In genomic region chr12:57629897-57630471, GRCh38 we compare ENCODE assay signal across 26 cellular contexts. TPM values are rescaled to one million over a fixed set of nuclear protein-coding genes. Genes with fewer than 3 reads are reported as not detected.
DNase-seq lines count a peak whose midpoint lies in the region; ATAC-seq, FAIRE-seq and TF ChIP-seq lines count a peak whose summit lies in the region.
"Had no signal": no experiment of that assay in that cellular context is flagged by ENCODE, and none has a peak within 500 bp of the region (broad histone marks: within the 10 kb centered on the region; RNA-seq: fewer than 3 reads in every experiment).

No MANE protein-coding gene starts in this region.

- CTCF ChIA-PET in HepG2 (lab: Yijun Ruan, JAX; ENCODE audit: low intra/inter-chr PET ratio, low total read pairs), result no interaction called here

- DNase-seq in HepG2 (ENCODE audit: low spot score) (no peak), right lobe of liver (no peak), globus pallidus (ENCODE audit: low spot score) (peak; percentile 89), osteoblast (ENCODE audit: insufficient read length, low spot score, missing footprints) (peak; percentile 29), HFFc6 (no peak), NCI-H446 treated with DMSO at 0.1 percent for 48 hours (lab: John Stamatoyannopoulos, UW) (no peak), spleen (no peak)
- DNase-seq: activated naive CD8-positive, alpha-beta T cell treated with anti-CD3 and anti-CD28 coated beads, Interleukin-2, amount 10 ng/mL, durations not matched to agents 7 days and 5 days; DMS79 treated with DMSO at 0.1 percent for 48 hours; esophagus squamous epithelium; H9; heart right ventricle; mesenchymal stem cell; NCI-H2029 treated with DMSO at 0.1 percent for 48 hours; NCI-H510A; stimulated activated CD4-positive, alpha-beta T cell treated with anti-CD3 and anti-CD28 coated beads, Interleukin-15, amount 100 ng/mL, for 24 hours; transverse colon had no signal

- H3K27me3 ChIP-seq in HepG2 (ENCODE audit: control insufficient read depth in 1 of 2, insufficient read depth in 2 of 2, low read length in 2 of 2) (no peaks in the 10 kb centered on the region; a peak in 1 of 5 replicates), right lobe of liver (peaks cover 10 to 17% of the 10 kb centered on the region in 2 donors), osteoblast (ENCODE audit: insufficient read depth, low read length) (peaks cover 40% of the 10 kb centered on the region), spleen (replicated peaks in 1 of 7) (peaks cover 15 to 96% (median 69%) of the 10 kb centered on the region in 7 donors)

- no TSS peak for BruUV-seq in HepG2 (replicated peaks; lab: Mats Ljungman, UMichigan)

- no peaks in the 10 kb centered on the region for H3K9me3 Mint-ChIP-seq in HFFc6
- H3K9me3 Mint-ChIP-seq: activated naive CD8-positive, alpha-beta T cell treated with anti-CD3 and anti-CD28 coated beads, Interleukin-2, amount 10 ng/mL, durations not matched to agents 7 days and 5 days; CD8-positive, alpha-beta T cell; H9; natural killer cell treated with Interleukin-12 subunit alpha and Interleukin-12 subunit beta and Interleukin-15 and Interleukin-18, amount 100 ng/mL, for 72 hours; stimulated activated memory B cell treated with anti-CD40 and anti-IgM and Interleukin-4, amounts not matched to agents 10 μg/mL and 1 μg/mL and 100 μg/mL, for 72 hours; T-cell had no signal

- intact Hi-C loops in HepG2 (cut with micrococcal nuclease; ENCODE audit: unreplicated experiment), result no loop called here
- intact Hi-C loops in right lobe of liver (cut with DNase I), result no loop called here
- intact Hi-C loops in spleen (cut with DNase I; ENCODE audit: low total_unique reads), result no loop called here

- H2AFZ ChIP-seq in HepG2 (ENCODE audit: low read length), result no peak overlapping the region
- H2AFZ ChIP-seq in osteoblast (ENCODE audit: low read length), result no peak overlapping the region

- no peak for ATAC-seq in HepG2
- ATAC-seq in right lobe of liver, result no peak
- ATAC-seq in GM21529 (IDR thresholded peaks at IDR 0.05; ENCODE audit: unreplicated experiment), result no peak
- ATAC-seq: CD8-positive, alpha-beta T cell; heart right ventricle; natural killer cell treated with Interleukin-12 subunit alpha and Interleukin-12 subunit beta and Interleukin-15 and Interleukin-18, amount 100 ng/mL, for 72 hours; stimulated activated memory B cell treated with anti-CD40 and anti-IgM and Interleukin-4, amounts not matched to agents 10 μg/mL and 1 μg/mL and 100 μg/mL, for 72 hours; T-cell had no signal

- no peak for TF ChIP-seq RAD21 in HepG2 (CRISPR knock-in tag; IDR thresholded peaks at IDR 0.05)

- H3K27ac Mint-ChIP-seq in HFFc6, result no peak overlapping the region
- H3K27ac Mint-ChIP-seq: activated naive CD8-positive, alpha-beta T cell treated with anti-CD3 and anti-CD28 coated beads, Interleukin-2, amount 10 ng/mL, durations not matched to agents 7 days and 5 days; CD8-positive, alpha-beta T cell; H9; natural killer cell treated with Interleukin-12 subunit alpha and Interleukin-12 subunit beta and Interleukin-15 and Interleukin-18, amount 100 ng/mL, for 72 hours; stimulated activated memory B cell treated with anti-CD40 and anti-IgM and Interleukin-4, amounts not matched to agents 10 μg/mL and 1 μg/mL and 100 μg/mL, for 72 hours; T-cell had no signal

- TF ChIP-seq CTCF in HepG2 (CRISPR knock-in tag; IDR thresholded peaks at IDR 0.05) (no peak), right lobe of liver (IDR thresholded peaks at IDR 0.05) (no peak), osteoblast (IDR thresholded peaks at IDR 0.05; ENCODE audit: extremely low read depth, low read depth, low read length) (no peak), HFFc6 (IDR thresholded peaks at IDR 0.05) (no peak), spleen (IDR thresholded peaks at IDR 0.05 in 8 of 11, conservative IDR thresholded peaks at IDR 0.05 in 3 of 11) (no peak)

- H3K4me1 ChIP-seq in HepG2 (ENCODE audit: insufficient read depth, low read length), result peaks cover 34% of the 10 kb centered on the region
- H3K4me1 ChIP-seq in right lobe of liver, result peaks cover 0 to 17% (median 3%) of the 10 kb centered on the region in 4 donors
- H3K4me1 ChIP-seq in osteoblast (ENCODE audit: insufficient read depth, low read length), result no peaks in the 10 kb centered on the region
- H3K4me1 ChIP-seq in spleen, result peaks cover 16 to 41% (median 36%) of the 10 kb centered on the region in 6 donors

- H3K4me3 Mint-ChIP-seq in HFFc6, result no peak overlapping the region
- H3K4me3 Mint-ChIP-seq: activated naive CD8-positive, alpha-beta T cell treated with anti-CD3 and anti-CD28 coated beads, Interleukin-2, amount 10 ng/mL, durations not matched to agents 7 days and 5 days; stimulated activated memory B cell treated with anti-CD40 and anti-IgM and Interleukin-4, amounts not matched to agents 10 μg/mL and 1 μg/mL and 100 μg/mL, for 72 hours; T-cell had no signal

- TF ChIP-seq EP300 in HepG2 (IDR thresholded peaks at IDR 0.05; ENCODE audit: low read depth in 2 of 2, low read length in 2 of 2) (no peak), HepG2 (CRISPR knock-in tag; IDR thresholded peaks at IDR 0.05; ENCODE audit: borderline replicate concordance) (no peak)

- H3K9ac ChIP-seq in HepG2 (ENCODE audit: insufficient read depth, low read depth, low read length), result no peak overlapping the region
- H3K9ac ChIP-seq: KMS-11 had no signal

- no peaks in the 10 kb centered on the region for H4K20me1 ChIP-seq in HepG2 (ENCODE audit: insufficient read depth, low read length)
- no peaks in the 10 kb centered on the region for H4K20me1 ChIP-seq in osteoblast (ENCODE audit: insufficient read depth, low read length)

- FAIRE-seq in HepG2 (lab: Jason Lieb, UNC), result no peak
- FAIRE-seq: islet of Langerhans had no signal

- no peaks in the 10 kb centered on the region; the same call in 1 of the 2 replicates for H3K36me3 Mint-ChIP-seq in HFFc6 (ENCODE audit: low read depth)
- H3K36me3 Mint-ChIP-seq: activated naive CD8-positive, alpha-beta T cell treated with anti-CD3 and anti-CD28 coated beads, Interleukin-2, amount 10 ng/mL, durations not matched to agents 7 days and 5 days; CD8-positive, alpha-beta T cell; natural killer cell treated with Interleukin-12 subunit alpha and Interleukin-12 subunit beta and Interleukin-15 and Interleukin-18, amount 100 ng/mL, for 72 hours; stimulated activated memory B cell treated with anti-CD40 and anti-IgM and Interleukin-4, amounts not matched to agents 10 μg/mL and 1 μg/mL and 100 μg/mL, for 72 hours; T-cell had no signal

- 0 out of 5 replicates have a peak, but pooled peaks cover 0 to 3% of the 10 kb centered on the region in 2 experiments for H3K36me3 ChIP-seq in HepG2 (replicated peaks in 1 of 2; ENCODE audit: control insufficient read depth in 1 of 2, insufficient read depth in 2 of 2, low read length in 2 of 2)
- H3K36me3 ChIP-seq in right lobe of liver, result no peaks in the 10 kb centered on the region
- no peaks in the 10 kb centered on the region for H3K36me3 ChIP-seq in osteoblast (ENCODE audit: insufficient read depth, low read length)
- H3K36me3 ChIP-seq in spleen, result no peaks in the 10 kb centered on the region
- H3K36me3 ChIP-seq: breast epithelium, esophagus squamous epithelium, transverse colon had no signal

- H3K4me3 ChIP-seq in HepG2 (replicated peaks in 1 of 3; ENCODE audit: insufficient read depth in 1 of 3, low read depth in 2 of 3, low read length in 3 of 3) (no peak overlapping the region), right lobe of liver (no peak overlapping the region), osteoblast (ENCODE audit: insufficient read depth, low read length) (no peak overlapping the region), spleen (no peak overlapping the region)
- H3K4me3 ChIP-seq: breast epithelium, esophagus squamous epithelium, heart right ventricle, transverse colon had no signal

- peaks cover 6% of the 10 kb centered on the region for H3K4me1 Mint-ChIP-seq in HFFc6 (ENCODE audit: low read depth)

- no peak overlapping the region for H3K27ac ChIP-seq in HepG2 (ENCODE audit: extremely low read length, insufficient read depth, low read length)
- H3K27ac ChIP-seq in right lobe of liver, result no peak overlapping the region
- H3K27ac ChIP-seq in osteoblast (ENCODE audit: low read depth, low read length), result no peak overlapping the region
- no peak overlapping the region for H3K27ac ChIP-seq in spleen
- H3K27ac ChIP-seq: breast epithelium, esophagus squamous epithelium, heart right ventricle, KMS-11, transverse colon, VCaP had no signal

- POLR2A ChIA-PET in HepG2 (lab: Yijun Ruan, JAX), result interaction anchor here (1.8 kb wide), 1 partner anchor 49 kb away, joined by 5 read pairs; no protein-coding TSS in a partner anchor

- H3K9me3 ChIP-seq in HepG2 (ENCODE audit: low read length) (no peaks in the 10 kb centered on the region), right lobe of liver (no peaks in the 10 kb centered on the region), osteoblast (ENCODE audit: low read depth, low read length) (no peaks in the 10 kb centered on the region), spleen (no peaks in the 10 kb centered on the region)
- H3K9me3 ChIP-seq: breast epithelium, esophagus squamous epithelium, heart right ventricle, transverse colon had no signal

- no peak overlapping the region for H3K4me2 ChIP-seq in HepG2 (ENCODE audit: low read depth, low read length)
- H3K4me2 ChIP-seq in osteoblast (ENCODE audit: insufficient read depth, low read length), result no peak overlapping the region
- H3K4me2 ChIP-seq: KMS-11 had no signal

- in situ Hi-C loops in HepG2 (cut with HindIII; ENCODE audit: extremely low pct_ligation_motif_present, low pct_unique_long_range_greater_than_20kb), result no loop called here

- 86% methylated on average over 3 of the region's 5 CpGs for WGBS in HepG2 (ENCODE audit: low lambda C conversion rate)
- WGBS in right lobe of liver (ENCODE audit: insufficient coverage, low coverage, low lambda C conversion rate, missing lambda C conversion rate), result 88% methylated on average over 3 of the region's 5 CpGs
- WGBS in spleen, 5 donors, result 73 to 90% (median 75%) methylated on average over 5 of the region's 5 CpGs

- TF ChIP-seq POLR2A in HepG2 (IDR thresholded peaks at IDR 0.05; ENCODE audit: insufficient read depth in 1 of 2, low read depth in 2 of 2, low read length in 2 of 2), result no peak
- TF ChIP-seq POLR2A in right lobe of liver (IDR thresholded peaks at IDR 0.05), result no peak
- no peak for TF ChIP-seq POLR2A in spleen (IDR thresholded peaks at IDR 0.05)

- H3K27me3 Mint-ChIP-seq in HFFc6 (ENCODE audit: insufficient read depth), result peaks cover 18% of the 10 kb centered on the region

- H3K79me2 ChIP-seq in HepG2 (ENCODE audit: insufficient read depth, low read length) (no peaks in the 10 kb centered on the region), osteoblast (ENCODE audit: insufficient read depth, low read length) (no peaks in the 10 kb centered on the region)

RNA-seq across cellular contexts. Expression of gene B4GALNT1, which starts 3.0 kb away (rescaled TPM):
- total RNA-seq in HepG2 (2016; rRNA removed; fragmentation: Illumina TruSeq; extraction: Trizol), result 1.9 and 4.5 TPM in 2 replicates
- 1.8 and 2.2 TPM in 2 replicates for total RNA-seq in HepG2 (2016; cell fraction: cytosol; rRNA removed; fragmentation: Illumina TruSeq; extraction: Trizol; ENCODE audit: low read depth)
- total RNA-seq in HepG2 (2016; cell fraction: insoluble cytoplasmic fraction; rRNA removed; fragmentation: Illumina TruSeq; extraction: Trizol), result 2.9 and 5.7 TPM in 2 replicates
- total RNA-seq in HepG2 (2016; cell fraction: membrane; rRNA removed; fragmentation: Illumina TruSeq; extraction: Trizol), result 2.5 and 3.5 TPM in 2 replicates
- total RNA-seq in HepG2 (2016; cell fraction: nucleus; rRNA removed; fragmentation: Illumina TruSeq; extraction: Trizol), result 5.8 and 8.3 TPM in 2 replicates
- polyA plus RNA-seq in HepG2 (2011; rRNA removed), result 5.4 and 5.9 TPM in 2 replicates
- 2.9 and 4.0 TPM in 2 replicates for polyA plus RNA-seq in HepG2 (2011; cell fraction: cytosol; rRNA removed)
- polyA plus RNA-seq in HepG2 (2011; cell fraction: nucleus; rRNA removed), result 18.7 and 19.0 TPM in 2 replicates
- 1.8 and 3.8 TPM in 2 replicates for polyA plus RNA-seq in HepG2 (2012)
- 0.94 and 1.2 TPM in 2 replicates for polyA plus RNA-seq in HepG2 (2016; cell fraction: cytosol; fragmentation: Illumina TruSeq; extraction: Trizol; ENCODE audit: low read depth)
- polyA plus RNA-seq in HepG2 (2016; cell fraction: insoluble cytoplasmic fraction; fragmentation: Illumina TruSeq; extraction: Trizol; ENCODE audit: low read depth), result 3.4 and 3.9 TPM in 2 replicates
- 2.4 and 2.9 TPM in 2 replicates for polyA plus RNA-seq in HepG2 (2016; cell fraction: membrane; fragmentation: Illumina TruSeq; extraction: Trizol; ENCODE audit: low read depth)
- polyA plus RNA-seq in HepG2 (2016; cell fraction: nucleus; fragmentation: Illumina TruSeq; extraction: Trizol; ENCODE audit: insufficient read depth, low read depth), result 13.0 and 13.7 TPM in 2 replicates
- 8.1 and 22.4 TPM in 2 replicates for polyA minus RNA-seq in HepG2 (2011; rRNA and poly(A)+ RNA removed; ENCODE audit: low replicate concordance)
- 2.5 and 3.0 TPM in 2 replicates for polyA minus RNA-seq in HepG2 (2011; cell fraction: cytosol; rRNA and poly(A)+ RNA removed)
- 8.2 and 8.8 TPM in 2 replicates for polyA minus RNA-seq in HepG2 (2011; cell fraction: nucleus; rRNA and poly(A)+ RNA removed)
- 1 to 10 TPM in 3 of 6 experiments, under 1 TPM in 3; 0.44 to 3.6 (median 0.78) TPM for total RNA-seq in right lobe of liver
- 1.1 and 2.9 TPM in 2 replicates for total RNA-seq in osteoblast
- 1 to 10 TPM; 1.4 to 3.1 (median 2.3) TPM for total RNA-seq in HFFc6 (2021; fragmentation: NEBNext Ultra II Directional; extraction: Animal tissue kit (Norgen Biotek cat#: 25700))
- 1 to 10 TPM in 3 of 7 donors, under 1 TPM in 4; 0.39 to 2.2 (median 0.79) TPM for total RNA-seq in spleen
- 1 to 10 TPM in 1 of 3 donors, under 1 TPM in 2; 0.83 to 1.5 (median 0.93) TPM for polyA plus RNA-seq in spleen
- total RNA-seq: CD8-positive, alpha-beta T cell had no signal

RNA-seq across cellular contexts. Expression of gene ARHGEF25, which starts 18.7 kb away (rescaled TPM):
- 10.1 and 11.5 TPM in 2 replicates for total RNA-seq in HepG2 (2016; rRNA removed; fragmentation: Illumina TruSeq; extraction: Trizol)
- total RNA-seq in HepG2 (2016; cell fraction: cytosol; rRNA removed; fragmentation: Illumina TruSeq; extraction: Trizol; ENCODE audit: low read depth), result 8.4 and 8.9 TPM in 2 replicates
- 8.3 and 14.8 TPM in 2 replicates for total RNA-seq in HepG2 (2016; cell fraction: insoluble cytoplasmic fraction; rRNA removed; fragmentation: Illumina TruSeq; extraction: Trizol)
- total RNA-seq in HepG2 (2016; cell fraction: membrane; rRNA removed; fragmentation: Illumina TruSeq; extraction: Trizol), result 16.1 and 18.0 TPM in 2 replicates
- 9.2 and 9.6 TPM in 2 replicates for total RNA-seq in HepG2 (2016; cell fraction: nucleus; rRNA removed; fragmentation: Illumina TruSeq; extraction: Trizol)
- 12.5 and 15.3 TPM in 2 replicates for polyA plus RNA-seq in HepG2 (2011; rRNA removed)
- 8.5 and 8.9 TPM in 2 replicates for polyA plus RNA-seq in HepG2 (2011; cell fraction: cytosol; rRNA removed)
- polyA plus RNA-seq in HepG2 (2011; cell fraction: nucleus; rRNA removed), result 77.8 and 83.0 TPM in 2 replicates
- 15.4 and 15.7 TPM in 2 replicates for polyA plus RNA-seq in HepG2 (2012)
- 6.4 and 8.2 TPM in 2 replicates for polyA plus RNA-seq in HepG2 (2016; cell fraction: cytosol; fragmentation: Illumina TruSeq; extraction: Trizol; ENCODE audit: low read depth)
- polyA plus RNA-seq in HepG2 (2016; cell fraction: insoluble cytoplasmic fraction; fragmentation: Illumina TruSeq; extraction: Trizol; ENCODE audit: low read depth), result 8.6 and 9.4 TPM in 2 replicates
- polyA plus RNA-seq in HepG2 (2016; cell fraction: membrane; fragmentation: Illumina TruSeq; extraction: Trizol; ENCODE audit: low read depth), result 11.4 and 11.5 TPM in 2 replicates
- 21.2 and 28.6 TPM in 2 replicates for polyA plus RNA-seq in HepG2 (2016; cell fraction: nucleus; fragmentation: Illumina TruSeq; extraction: Trizol; ENCODE audit: insufficient read depth, low read depth)
- 6.2 TPM in 1 of 2 replicates, not detected in the other for polyA minus RNA-seq in HepG2 (2011; rRNA and poly(A)+ RNA removed; ENCODE audit: low replicate concordance)
- polyA minus RNA-seq in HepG2 (2011; cell fraction: cytosol; rRNA and poly(A)+ RNA removed), result 2.9 and 3.3 TPM in 2 replicates
- 11.8 and 12.6 TPM in 2 replicates for polyA minus RNA-seq in HepG2 (2011; cell fraction: nucleus; rRNA and poly(A)+ RNA removed)
- 1 to 10 TPM in 5 of 6 experiments, under 1 TPM in 1; 0.92 to 2.0 (median 1.3) TPM for total RNA-seq in right lobe of liver
- 20.6 and 23.9 TPM in 2 replicates for total RNA-seq in osteoblast
- 10 to 100 TPM; 10.2 to 21.9 (median 11.9) TPM for total RNA-seq in HFFc6 (2021; fragmentation: NEBNext Ultra II Directional; extraction: Animal tissue kit (Norgen Biotek cat#: 25700))
- total RNA-seq in spleen, result 10 to 100 TPM in 6 of 7 donors, 1 to 10 TPM in 1; 9.3 to 19.5 (median 14.8) TPM
- polyA plus RNA-seq in spleen, result 10 to 100 TPM; 13.7 to 26.6 (median 22.5) TPM

RNA-seq across cellular contexts. Expression of gene DTX3, which starts 25.4 kb away (rescaled TPM):
- total RNA-seq in HepG2 (2016; rRNA removed; fragmentation: Illumina TruSeq; extraction: Trizol) (5.4 and 9.0 TPM in 2 replicates), right lobe of liver (1 to 10 TPM in 5 of 6 experiments, under 1 TPM in 1; 0.86 to 2.7 (median 1.9) TPM), osteoblast (17.1 and 21.4 TPM in 2 replicates), spleen (10 to 100 TPM; 15.3 to 30.7 (median 21.0) TPM)
- total RNA-seq in HepG2 (2016; cell fraction: cytosol; rRNA removed; fragmentation: Illumina TruSeq; extraction: Trizol; ENCODE audit: low read depth), result 4.1 and 4.8 TPM in 2 replicates
- 4.3 and 9.2 TPM in 2 replicates for total RNA-seq in HepG2 (2016; cell fraction: insoluble cytoplasmic fraction; rRNA removed; fragmentation: Illumina TruSeq; extraction: Trizol)
- total RNA-seq in HepG2 (2016; cell fraction: membrane; rRNA removed; fragmentation: Illumina TruSeq; extraction: Trizol), result 8.4 and 9.4 TPM in 2 replicates
- total RNA-seq in HepG2 (2016; cell fraction: nucleus; rRNA removed; fragmentation: Illumina TruSeq; extraction: Trizol), result 9.5 and 11.0 TPM in 2 replicates
- polyA plus RNA-seq in HepG2 (2011; rRNA removed) (27.2 and 28.7 TPM in 2 replicates), spleen (10 to 100 TPM; 13.7 to 24.3 (median 22.2) TPM)
- 13.0 and 16.9 TPM in 2 replicates for polyA plus RNA-seq in HepG2 (2011; cell fraction: cytosol; rRNA removed)
- 170 and 204 TPM in 2 replicates for polyA plus RNA-seq in HepG2 (2011; cell fraction: nucleus; rRNA removed)
- 11.6 and 13.9 TPM in 2 replicates for polyA plus RNA-seq in HepG2 (2012)
- 4.0 and 4.6 TPM in 2 replicates for polyA plus RNA-seq in HepG2 (2016; cell fraction: cytosol; fragmentation: Illumina TruSeq; extraction: Trizol; ENCODE audit: low read depth)
- polyA plus RNA-seq in HepG2 (2016; cell fraction: insoluble cytoplasmic fraction; fragmentation: Illumina TruSeq; extraction: Trizol; ENCODE audit: low read depth), result 6.2 and 8.3 TPM in 2 replicates
- polyA plus RNA-seq in HepG2 (2016; cell fraction: membrane; fragmentation: Illumina TruSeq; extraction: Trizol; ENCODE audit: low read depth), result 9.6 and 10.1 TPM in 2 replicates
- polyA plus RNA-seq in HepG2 (2016; cell fraction: nucleus; fragmentation: Illumina TruSeq; extraction: Trizol; ENCODE audit: insufficient read depth, low read depth), result 29.4 and 32.9 TPM in 2 replicates
- polyA minus RNA-seq in HepG2 (2011; rRNA and poly(A)+ RNA removed; ENCODE audit: low replicate concordance), result 16.3 TPM in 1 of 2 replicates, not detected in the other
- 4.4 and 6.0 TPM in 2 replicates for polyA minus RNA-seq in HepG2 (2011; cell fraction: cytosol; rRNA and poly(A)+ RNA removed)
- polyA minus RNA-seq in HepG2 (2011; cell fraction: nucleus; rRNA and poly(A)+ RNA removed), result 14.5 and 15.1 TPM in 2 replicates
- 10 to 100 TPM; 17.7 to 21.0 (median 19.2) TPM for total RNA-seq in HFFc6 (2021; fragmentation: NEBNext Ultra II Directional; extraction: Animal tissue kit (Norgen Biotek cat#: 25700))

RNA-seq across cellular contexts. Expression of gene PIP4K2C, which starts 39.0 kb away (rescaled TPM):
- total RNA-seq in HepG2 (2016; rRNA removed; fragmentation: Illumina TruSeq; extraction: Trizol) (23.6 and 26.4 TPM in 2 replicates), right lobe of liver (10 to 100 TPM; 11.3 to 27.6 (median 12.8) TPM), osteoblast (32.4 and 36.6 TPM in 2 replicates), spleen (10 to 100 TPM; 15.0 to 20.9 (median 18.8) TPM)
- 2.6 and 2.8 TPM in 2 replicates for total RNA-seq in HepG2 (2016; cell fraction: cytosol; rRNA removed; fragmentation: Illumina TruSeq; extraction: Trizol; ENCODE audit: low read depth)
- 19.8 and 28.3 TPM in 2 replicates for total RNA-seq in HepG2 (2016; cell fraction: insoluble cytoplasmic fraction; rRNA removed; fragmentation: Illumina TruSeq; extraction: Trizol)
- total RNA-seq in HepG2 (2016; cell fraction: membrane; rRNA removed; fragmentation: Illumina TruSeq; extraction: Trizol), result 9.9 and 10.2 TPM in 2 replicates
- total RNA-seq in HepG2 (2016; cell fraction: nucleus; rRNA removed; fragmentation: Illumina TruSeq; extraction: Trizol), result 23.9 TPM in 2 replicates
- polyA plus RNA-seq in HepG2 (2011; rRNA removed) (21.7 and 23.3 TPM in 2 replicates), spleen (1 to 10 TPM; 5.7 to 7.5 (median 6.3) TPM)
- 13.2 and 18.6 TPM in 2 replicates for polyA plus RNA-seq in HepG2 (2011; cell fraction: cytosol; rRNA removed)
- polyA plus RNA-seq in HepG2 (2011; cell fraction: nucleus; rRNA removed), result 26.0 and 28.4 TPM in 2 replicates
- polyA plus RNA-seq in HepG2 (2012), result 14.2 and 18.4 TPM in 2 replicates
- polyA plus RNA-seq in HepG2 (2016; cell fraction: cytosol; fragmentation: Illumina TruSeq; extraction: Trizol; ENCODE audit: low read depth), result 2.2 and 2.3 TPM in 2 replicates
- polyA plus RNA-seq in HepG2 (2016; cell fraction: insoluble cytoplasmic fraction; fragmentation: Illumina TruSeq; extraction: Trizol; ENCODE audit: low read depth), result 16.8 and 23.7 TPM in 2 replicates
- 6.3 and 6.4 TPM in 2 replicates for polyA plus RNA-seq in HepG2 (2016; cell fraction: membrane; fragmentation: Illumina TruSeq; extraction: Trizol; ENCODE audit: low read depth)
- 34.3 and 34.5 TPM in 2 replicates for polyA plus RNA-seq in HepG2 (2016; cell fraction: nucleus; fragmentation: Illumina TruSeq; extraction: Trizol; ENCODE audit: insufficient read depth, low read depth)
- 20.4 and 21.5 TPM in 2 replicates for polyA minus RNA-seq in HepG2 (2011; rRNA and poly(A)+ RNA removed; ENCODE audit: low replicate concordance)
- polyA minus RNA-seq in HepG2 (2011; cell fraction: cytosol; rRNA and poly(A)+ RNA removed), result 12.7 and 13.5 TPM in 2 replicates
- polyA minus RNA-seq in HepG2 (2011; cell fraction: nucleus; rRNA and poly(A)+ RNA removed), result 8.1 and 11.4 TPM in 2 replicates
- total RNA-seq in HFFc6 (2021; fragmentation: NEBNext Ultra II Directional; extraction: Animal tissue kit (Norgen Biotek cat#: 25700)), result 10 to 100 TPM; 21.1 to 33.1 (median 24.3) TPM

Comparison
In these comparisons a context has a peak if more than half of its experiments do, and no peak if none do; other contexts are left out.
1. DNase-seq: peak in globus pallidus (single experiment) and osteoblast (single experiment); none in HepG2 (single experiment), right lobe of liver (0 of 3), HFFc6 (single experiment), NCI-H446 treated with DMSO at 0.1 percent for 48 hours (single experiment) and spleen (single experiment).